Comparison of ENCODE assay signal across 12 cellular contexts in genomic region chr6:133132092-133132491, GRCh38.
DNase-seq lines count a peak whose midpoint lies in the region; ATAC-seq and TF ChIP-seq lines count a peak whose summit lies in the region.
"Had no signal": no experiment of that assay in that cellular context is flagged by ENCODE, and none has a peak within 500 bp of the region (broad histone marks: within the 10 kb centered on the region; RNA-seq: fewer than 3 reads in every experiment).

No MANE protein-coding gene starts in this region.

- H3K36me3 ChIP-seq in trophoblast cell (ENCODE audit: control insufficient read depth in 1 of 2, insufficient read depth in 2 of 2, low read length in 2 of 2) (no peaks in the 10 kb centered on the region), MG63 (no peaks in the 10 kb centered on the region), ascending aorta (no peaks in the 10 kb centered on the region)

- no peak overlapping the region for H3K18ac ChIP-seq in trophoblast cell (ENCODE audit: low read length)

- H3K9ac ChIP-seq in trophoblast cell (ENCODE audit: low read length), result no peak overlapping the region

- H3K4me1 ChIP-seq in trophoblast cell (ENCODE audit: control insufficient read depth in 1 of 2, insufficient read depth in 2 of 2, low read length in 2 of 2) (peaks cover 9 to 17% of the 10 kb centered on the region in 2 experiments), ascending aorta (no peaks in the 10 kb centered on the region)

- intact Hi-C loops in ascending aorta (cut with DNase I), result no loop called here

- no CpG with 5 or more reads among the region's 4 CpGs for WGBS in trophoblast cell (ENCODE audit: extremely low coverage, insufficient coverage, insufficient read length)

- H3K4me3 ChIP-seq in astrocyte of the spinal cord (ENCODE audit: low read depth, low read length), result no peak overlapping the region
- H3K4me3 ChIP-seq in trophoblast cell (ENCODE audit: low read depth, low read length), result no peak overlapping the region
- no peak overlapping the region for H3K4me3 ChIP-seq in MG63
- no peak overlapping the region for H3K4me3 ChIP-seq in ascending aorta
- H3K4me3 ChIP-seq: SK-N-MC had no signal

- H2AK5ac ChIP-seq in trophoblast cell (ENCODE audit: low read length), result no peak overlapping the region

- H2AFZ ChIP-seq in trophoblast cell (ENCODE audit: insufficient read depth, low read length, poor library complexity), result no peak overlapping the region

- no peaks in the 10 kb centered on the region for H3K27me3 ChIP-seq in trophoblast cell (ENCODE audit: insufficient read depth, low read length)
- H3K27me3 ChIP-seq in MG63, result no peaks in the 10 kb centered on the region
- no peaks in the 10 kb centered on the region for H3K27me3 ChIP-seq in ascending aorta

- no peak overlapping the region for H4K12ac ChIP-seq in trophoblast cell (ENCODE audit: low read depth, low read length)

- no peak overlapping the region for H4K91ac ChIP-seq in trophoblast cell (ENCODE audit: low read depth, low read length)

- no peaks in the 10 kb centered on the region for H3K79me2 ChIP-seq in trophoblast cell (ENCODE audit: control insufficient read depth, insufficient read depth, low read length, poor library complexity)

- H3K9me3 ChIP-seq in trophoblast cell (ENCODE audit: insufficient read depth, low read depth, low read length) (no peaks in the 10 kb centered on the region), MG63 (no peaks in the 10 kb centered on the region), ascending aorta (no peaks in the 10 kb centered on the region)

- H3K14ac ChIP-seq in trophoblast cell (ENCODE audit: low read length), result no peak overlapping the region

- no peak overlapping the region for H3K4ac ChIP-seq in trophoblast cell (ENCODE audit: low read depth, low read length)

- H3K27ac ChIP-seq in trophoblast cell (ENCODE audit: low read depth, low read length) (peak overlapping the region; percentile 27), ascending aorta (no peak overlapping the region)
- H3K27ac ChIP-seq: C4-2B had no signal

- H4K8ac ChIP-seq in trophoblast cell (ENCODE audit: low read depth, low read length), result no peak overlapping the region

- no peak overlapping the region for H2BK120ac ChIP-seq in trophoblast cell (ENCODE audit: insufficient read depth, low read length, poor library complexity)

- no peak for ATAC-seq in GM21619 (IDR thresholded peaks at IDR 0.05; ENCODE audit: unreplicated experiment)

- in situ Hi-C loops in astrocyte of the spinal cord (cut with HindIII; ENCODE audit: low sequenced_read_pairs), result no loop called here

- no peak overlapping the region for H3K23ac ChIP-seq in trophoblast cell (ENCODE audit: low read length)

- no peak overlapping the region for H3K4me2 ChIP-seq in trophoblast cell (ENCODE audit: low read length)

- peak; percentile 12 for DNase-seq in EH (ENCODE audit: low read depth)
- peak; percentile 87 for DNase-seq in NCI-H146 treated with DMSO at 0.1 percent for 48 hours (lab: John Stamatoyannopoulos, UW; ENCODE audit: unreplicated experiment)
- DNase-seq in astrocyte of the spinal cord (ENCODE audit: low read depth, low spot score), result peak; percentile 37
- DNase-seq in trophoblast cell, result no peak
- no peak for DNase-seq in COLO668 (lab: John Stamatoyannopoulos, UW; ENCODE audit: unreplicated experiment)
- DNase-seq in MG63, result no peak
- DNase-seq in ascending aorta (ENCODE audit: low spot score in 2 of 2), result no peak
- DNase-seq: cortex of kidney, GOT3 had no signal

- TF ChIP-seq CTCF in astrocyte of the spinal cord (IDR thresholded peaks at IDR 0.05; ENCODE audit: low read depth, low read length) (no peak), ascending aorta (IDR thresholded peaks at IDR 0.05) (no peak)

- H2BK5ac ChIP-seq in trophoblast cell (ENCODE audit: low read depth, low read length, poor library complexity), result no peak overlapping the region

- H3K79me1 ChIP-seq in trophoblast cell (ENCODE audit: low read length), result peaks cover 2% of the 10 kb centered on the region

- peak overlapping the region; percentile 13 for H2BK12ac ChIP-seq in trophoblast cell (ENCODE audit: low read length)

Comparison
In these comparisons a context has a peak if more than half of its experiments do, and no peak if none do; other contexts are left out.
1. DNase-seq: peak in EH (single experiment), NCI-H146 treated with DMSO at 0.1 percent for 48 hours (single experiment) and astrocyte of the spinal cord (single experiment); none in trophoblast cell (0 of 2), COLO668 (single experiment), MG63 (single experiment) and ascending aorta (0 of 2).